In the genomic region with DNA sequence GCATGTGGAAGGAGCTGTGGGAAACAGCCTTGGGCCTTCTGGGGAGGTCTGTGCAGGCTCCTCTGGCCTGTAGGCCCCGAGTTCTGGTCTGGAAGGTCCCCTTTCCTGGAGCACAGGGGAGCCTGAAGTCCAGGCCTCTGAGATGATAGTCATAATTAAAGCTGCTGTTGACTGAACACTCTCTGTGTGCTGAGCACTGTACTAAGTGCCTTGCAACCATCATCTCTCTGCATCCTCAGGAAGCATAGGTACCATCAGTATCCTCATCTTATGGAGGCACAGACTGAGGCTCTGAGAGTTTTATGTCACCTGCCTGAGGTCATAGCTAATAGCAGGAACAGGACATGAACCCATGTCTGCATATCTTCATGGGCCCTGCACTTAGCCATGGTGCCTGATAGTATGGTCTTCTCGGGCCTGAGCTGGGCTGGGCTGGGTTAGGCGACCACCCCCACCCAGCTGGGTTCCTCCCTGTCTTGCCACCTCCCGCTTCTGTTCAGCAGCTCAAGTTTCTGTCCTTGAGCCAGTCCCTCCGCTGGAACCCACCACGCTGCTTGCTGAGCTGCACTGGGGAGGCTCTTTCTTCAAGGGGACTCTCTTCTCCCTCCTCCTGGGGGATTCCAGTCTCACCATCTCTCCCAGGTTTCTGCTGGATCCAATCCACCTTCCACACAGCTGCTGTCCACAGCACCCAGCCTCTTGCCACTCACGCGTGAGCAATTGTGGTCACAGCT, we compare ENCODE assay signal across 34 cellular contexts. TPM values are rescaled to one million over a fixed set of nuclear protein-coding genes. Genes with fewer than 3 reads are reported as not detected.
"Had no signal": no experiment of that assay in that cellular context is flagged by ENCODE, and none has a peak within 500 bp of the region (broad histone marks: within the 10 kb centered on the region; RNA-seq: fewer than 3 reads in every experiment).

No MANE protein-coding gene starts in this region.

- FAIRE-seq: colon had no signal

- DNase-seq: activated CD4-positive, alpha-beta memory T cell treated with anti-CD3 and anti-CD28 coated beads, Interleukin-2, amount 10 ng/mL, durations not matched to agents 7 days and 5 days; activated CD4-positive, alpha-beta T cell treated with anti-CD3 and anti-CD28 coated beads for 1 hour; activated CD4-positive, alpha-beta T cell treated with anti-CD3 and anti-CD28 coated beads for 4 hours; activated CD4-positive, alpha-beta T cell treated with anti-CD3 and anti-CD28 coated beads, Interleukin-2, amount 10 ng/mL, durations not matched to agents 7 days and 5 days; activated CD4-positive, alpha-beta T cell treated with anti-CD3 and anti-CD28 coated beads, Interleukin-2, amount 50 U/mL, for 4 hours; activated CD8-positive, alpha-beta memory T cell treated with anti-CD3 and anti-CD28 coated beads, Interleukin-2, amount 50 U/mL, for 48 hours; activated effector memory CD4-positive, alpha-beta T cell treated with Interleukin-2 at 50 U/mL for 16 hours; activated gamma-delta T cell treated with Interleukin-2 at 50 U/mL for 16 hours; activated naive CD4-positive, alpha-beta T cell treated with anti-CD3 and anti-CD28 coated beads, Interleukin-2, amount 50 U/mL, for 16 hours; activated naive CD4-positive, alpha-beta T cell treated with Interleukin-2 at 50 U/mL for 16 hours; activated T-cell treated with anti-CD3 and anti-CD28 coated beads for 4 hours; activated T-cell treated with anti-CD3 and anti-CD28 coated beads, Interleukin-2, amount 50 U/mL, for 24 hours; activated T-cell treated with anti-CD3 and anti-CD28 coated beads, Interleukin-2, amount 50 U/mL, for 72 hours; amniotic stem cell; anterior cingulate cortex; caudate nucleus; cortex of kidney; dermis blood vessel endothelial cell; effector CD4-positive, alpha-beta T cell; effector memory CD8-positive, alpha-beta T cell; erythroblast; foreskin melanocyte; heart right ventricle; T-helper 2 cell had no signal

- H3K4me1 Mint-ChIP-seq: activated CD4-positive, alpha-beta T cell treated with anti-CD3 and anti-CD28 coated beads, Interleukin-2, amount 10 ng/mL, durations not matched to agents 7 days and 5 days; activated T-helper 17 cell treated with anti-CD3 and anti-CD28 coated beads, Interleukin-2, amount 50 U/mL, for 72 hours had no signal

- H3K27ac ChIP-seq: body of pancreas, esophagus muscularis mucosa, gastroesophageal sphincter, heart right ventricle had no signal

- H3K4me3 Mint-ChIP-seq: activated CD4-positive, alpha-beta memory T cell treated with anti-CD3 and anti-CD28 coated beads, Interleukin-2, amount 10 ng/mL, durations not matched to agents 7 days and 5 days; activated CD4-positive, alpha-beta T cell treated with anti-CD3 and anti-CD28 coated beads, Interleukin-2, amount 10 ng/mL, durations not matched to agents 7 days and 5 days; activated naive CD8-positive, alpha-beta T cell; activated T-cell treated with anti-CD3 and anti-CD28 coated beads, Interleukin-2, amount 50 U/mL, for 24 hours; activated T-cell treated with anti-CD3 and anti-CD28 coated beads, Interleukin-2, amount 50 U/mL, for 72 hours; activated T-helper 17 cell treated with anti-CD3 and anti-CD28 coated beads, Interleukin-2, amount 50 U/mL, for 72 hours; effector memory CD8-positive, alpha-beta T cell had no signal

- H3K27ac Mint-ChIP-seq: activated CD4-positive, alpha-beta memory T cell treated with anti-CD3 and anti-CD28 coated beads, Interleukin-2, amount 10 ng/mL, durations not matched to agents 7 days and 5 days; activated CD4-positive, alpha-beta T cell treated with anti-CD3 and anti-CD28 coated beads, Interleukin-2, amount 10 ng/mL, durations not matched to agents 7 days and 5 days; activated naive CD8-positive, alpha-beta T cell; activated T-cell treated with anti-CD3 and anti-CD28 coated beads, Interleukin-2, amount 50 U/mL, for 24 hours; activated T-cell treated with anti-CD3 and anti-CD28 coated beads, Interleukin-2, amount 50 U/mL, for 72 hours; activated T-helper 17 cell treated with anti-CD3 and anti-CD28 coated beads, Interleukin-2, amount 50 U/mL, for 72 hours had no signal

- H3K36me3 Mint-ChIP-seq: activated naive CD8-positive, alpha-beta T cell had no signal

- ATAC-seq: activated T-cell treated with anti-CD3 and anti-CD28 coated beads, Interleukin-2, amount 50 U/mL, for 72 hours; activated T-helper 17 cell treated with anti-CD3 and anti-CD28 coated beads, Interleukin-2, amount 50 U/mL, for 72 hours; effector memory CD8-positive, alpha-beta T cell; gastroesophageal sphincter; heart right ventricle had no signal

- H3K9me3 ChIP-seq: body of pancreas, esophagus muscularis mucosa, gastroesophageal sphincter, heart right ventricle had no signal

- H3K36me3 ChIP-seq: esophagus muscularis mucosa, gastroesophageal sphincter, heart right ventricle had no signal

- H3K4me3 ChIP-seq: body of pancreas, esophagus muscularis mucosa, gastroesophageal sphincter, heart right ventricle had no signal

- H3K9me3 Mint-ChIP-seq: activated CD4-positive, alpha-beta memory T cell treated with anti-CD3 and anti-CD28 coated beads, Interleukin-2, amount 10 ng/mL, durations not matched to agents 7 days and 5 days; activated CD4-positive, alpha-beta T cell treated with anti-CD3 and anti-CD28 coated beads, Interleukin-2, amount 10 ng/mL, durations not matched to agents 7 days and 5 days; activated T-cell treated with anti-CD3 and anti-CD28 coated beads, Interleukin-2, amount 50 U/mL, for 24 hours; activated T-cell treated with anti-CD3 and anti-CD28 coated beads, Interleukin-2, amount 50 U/mL, for 72 hours; activated T-helper 17 cell treated with anti-CD3 and anti-CD28 coated beads, Interleukin-2, amount 50 U/mL, for 72 hours; effector memory CD8-positive, alpha-beta T cell had no signal

RNA-seq across cellular contexts. Expression of a gene that starts 27.6 kb away (rescaled TPM):
- total RNA-seq: activated CD4-positive, alpha-beta memory T cell treated with anti-CD3 and anti-CD28 coated beads, Interleukin-2, amount 10 ng/mL, durations not matched to agents 7 days and 5 days; activated CD4-positive, alpha-beta T cell treated with anti-CD3 and anti-CD28 coated beads, Interleukin-2, amount 10 ng/mL, durations not matched to agents 7 days and 5 days; activated T-cell treated with anti-CD3 and anti-CD28 coated beads, Interleukin-2, amount 50 U/mL, for 72 hours; activated T-helper 17 cell treated with anti-CD3 and anti-CD28 coated beads, Interleukin-2, amount 50 U/mL, for 72 hours; chondrocyte; dermis blood vessel endothelial cell; fibroblast of lung; fibroblast of villous mesenchyme; T-helper 1 cell treated with Interleukin-12 subunit alpha and Interleukin-12 subunit beta and Interleukin-4 antibody, amounts not matched to agents 30 ng/mL and 1 ng/mL, for 36 hours had no signal
